Comparison of ENCODE assay signal across 8 cellular contexts in genomic region chr6:157980288-157981131, GRCh38. TPM values are rescaled to one million over a fixed set of nuclear protein-coding genes. Genes with fewer than 3 reads are reported as not detected.
A peak's percentile ranks its signal among the peaks of the same experiment; 100 is the strongest.
DNase-seq lines count a peak whose midpoint lies in the region; ATAC-seq and TF ChIP-seq lines count a peak whose summit lies in the region.

No MANE protein-coding gene starts in this region.

- no peak for TF ChIP-seq EP300 in transverse colon (IDR thresholded peaks at IDR 0.05; ENCODE audit: low read depth)

- TF ChIP-seq CTCF in left lung (IDR thresholded peaks at IDR 0.05) (no peak), transverse colon (IDR thresholded peaks at IDR 0.05) (no peak)

- peak overlapping the region; percentile 79 to 93 (median 88) for H3K4me3 Mint-ChIP-seq in CD4-positive, alpha-beta memory T cell
- H3K4me3 Mint-ChIP-seq in activated naive CD8-positive, alpha-beta T cell treated with anti-CD3 and anti-CD28 coated beads, Interleukin-2, amount 50 U/mL, for 24 hours, result peak overlapping the region; percentile 83

- peak overlapping the region; percentile 54 to 88 for H3K4me3 ChIP-seq in CD4-positive, alpha-beta memory T cell (ENCODE audit: low read length in 2 of 2)
- H3K4me3 ChIP-seq in left lung (peak overlapping the region in 1 of 2 donors; percentile 86), transverse colon (peak overlapping the region in 3 of 4 donors; percentile 64 to 94 (median 80))

- ATAC-seq in HG03025 (IDR thresholded peaks at IDR 0.05; ENCODE audit: low FRiP score, unreplicated experiment) (peak; percentile 29), left lung (peak; percentile 1), GM21526 (IDR thresholded peaks at IDR 0.05; ENCODE audit: low FRiP score, unreplicated experiment) (no peak)
- no peak for ATAC-seq in activated naive CD8-positive, alpha-beta T cell treated with anti-CD3 and anti-CD28 coated beads, Interleukin-2, amount 50 U/mL, for 24 hours

- TF ChIP-seq POLR2A in transverse colon (IDR thresholded peaks at IDR 0.05), result no peak

- CTCF ChIA-PET in CD4-positive, alpha-beta memory T cell (lab: Charles Lee; ENCODE audit: partially characterized antibody), result interaction anchor here (0.7 to 5.0 kb wide), 5 partner anchors 9 to 789 kb away, joined by 3 to 48 read pairs (median 5); no protein-coding TSS in a partner anchor

- peak in 3 of 5 donors; percentile 20 to 53 (median 30) for DNase-seq in CD4-positive, alpha-beta memory T cell
- DNase-seq in activated naive CD8-positive, alpha-beta T cell treated with anti-CD3 and anti-CD28 coated beads, Interleukin-2, amount 50 U/mL, for 24 hours, result peak; percentile 32
- DNase-seq in left lung (no peak), transverse colon (no peak), COLO829 (ENCODE audit: low spot score) (no peak), glomerular visceral epithelial cell (ENCODE audit: extremely low spot score) (no peak)

- no peaks in the 10 kb centered on the region for H3K36me3 ChIP-seq in CD4-positive, alpha-beta memory T cell (ENCODE audit: insufficient read depth, low read length)
- no peaks in the 10 kb centered on the region for H3K36me3 ChIP-seq in left lung
- H3K36me3 ChIP-seq in transverse colon, result no peaks in the 10 kb centered on the region

- peak overlapping the region; percentile 81 to 93 (median 88) for H3K27ac Mint-ChIP-seq in CD4-positive, alpha-beta memory T cell
- peak overlapping the region; percentile 39 for H3K27ac Mint-ChIP-seq in activated naive CD8-positive, alpha-beta T cell treated with anti-CD3 and anti-CD28 coated beads, Interleukin-2, amount 50 U/mL, for 24 hours

- peaks cover 24 to 53% (median 39%) of the 10 kb centered on the region in 4 donors for H3K4me1 Mint-ChIP-seq in CD4-positive, alpha-beta memory T cell
- peaks cover 43% of the 10 kb centered on the region for H3K4me1 Mint-ChIP-seq in activated naive CD8-positive, alpha-beta T cell treated with anti-CD3 and anti-CD28 coated beads, Interleukin-2, amount 50 U/mL, for 24 hours

- peaks cover 42% of the 10 kb centered on the region for H3K4me1 ChIP-seq in CD4-positive, alpha-beta memory T cell (ENCODE audit: insufficient read depth, low read length)
- H3K4me1 ChIP-seq in left lung (peaks cover 4 to 54% of the 10 kb centered on the region in 2 donors), transverse colon (peaks cover 10 to 43% (median 25%) of the 10 kb centered on the region in 4 donors)

- POLR2A ChIA-PET in CD4-positive, alpha-beta memory T cell (lab: Charles Lee; ENCODE audit: partially characterized antibody), result interaction anchor here (2.0 to 4.7 kb wide), 2 partner anchors 46 to 92 kb away, joined by 6 to 44 read pairs; no protein-coding TSS in a partner anchor

- intact Hi-C loops in CD4-positive, alpha-beta memory T cell (cut with micrococcal nuclease), result loop anchor here (1.0 to 5.0 kb wide), 6 partner anchors 28 to 598 kb away; partner anchors contain the start of genes GTF2H5, SERAC1 and ZDHHC14
- intact Hi-C loops in left lung (cut with DNase I), result no loop called here
- intact Hi-C loops in transverse colon (cut with DNase I; ENCODE audit: low total_unique reads), result loop anchor here (10.0 kb wide), 1 partner anchor 94 kb away; no protein-coding TSS in a partner anchor

- H3K27me3 Mint-ChIP-seq in CD4-positive, alpha-beta memory T cell, result no peaks in the 10 kb centered on the region
- peaks cover 9% of the 10 kb centered on the region for H3K27me3 Mint-ChIP-seq in activated naive CD8-positive, alpha-beta T cell treated with anti-CD3 and anti-CD28 coated beads, Interleukin-2, amount 50 U/mL, for 24 hours

- H3K27ac ChIP-seq in CD4-positive, alpha-beta memory T cell (ENCODE audit: low read depth, low read length), result peak overlapping the region; percentile 71
- H3K27ac ChIP-seq in left lung (peak overlapping the region in 1 of 2 donors; percentile 41), transverse colon (peak overlapping the region; percentile 85 to 94 (median 90))

- H3K27me3 ChIP-seq in CD4-positive, alpha-beta memory T cell (ENCODE audit: insufficient read depth, low read length), result no peaks in the 10 kb centered on the region
- H3K27me3 ChIP-seq in left lung, result peaks cover 0 to 12% of the 10 kb centered on the region in 2 donors
- H3K27me3 ChIP-seq in transverse colon, result no peaks in the 10 kb centered on the region

- no peaks in the 10 kb centered on the region for H3K9me3 ChIP-seq in CD4-positive, alpha-beta memory T cell (ENCODE audit: control insufficient read depth in 1 of 2, low read length in 2 of 2)
- H3K9me3 ChIP-seq in left lung (no peaks in the 10 kb centered on the region), transverse colon (no peaks in the 10 kb centered on the region)

- peaks cover 0 to 7% of the 10 kb centered on the region in 2 donors for H3K36me3 Mint-ChIP-seq in CD4-positive, alpha-beta memory T cell
- H3K36me3 Mint-ChIP-seq in activated naive CD8-positive, alpha-beta T cell treated with anti-CD3 and anti-CD28 coated beads, Interleukin-2, amount 50 U/mL, for 24 hours (ENCODE audit: low read depth), result peaks cover 5% of the 10 kb centered on the region

- 46% methylated on average over 19 of the region's 19 CpGs; no CpG with 5 or more reads in 1 of the 2 donors for WGBS in transverse colon (ENCODE audit: low coverage in 1 of 2), 2 donors

- in situ Hi-C loops in transverse colon (cut with MboI; ENCODE audit: low pct_ligation_motif_present in 1 of 4, low pct_unique_long_range_greater_than_20kb in 1 of 4, low sequenced_read_pairs in 3 of 4), result no loop called here

- H3K9me3 Mint-ChIP-seq in CD4-positive, alpha-beta memory T cell, result peaks cover 0 to 2% (median 0%) of the 10 kb centered on the region in 8 donors
- H3K9me3 Mint-ChIP-seq in activated naive CD8-positive, alpha-beta T cell treated with anti-CD3 and anti-CD28 coated beads, Interleukin-2, amount 50 U/mL, for 24 hours, result no peaks in the 10 kb centered on the region

RNA-seq across cellular contexts. Expression of gene SYNJ2, which starts 1.2 kb away (rescaled TPM):
- 10 to 100 TPM; 17.2 to 17.4 TPM for total RNA-seq in CD4-positive, alpha-beta memory T cell
- 10 to 100 TPM; 14.5 to 14.6 TPM for polyA plus RNA-seq in CD4-positive, alpha-beta memory T cell
- total RNA-seq in left lung (10 to 100 TPM in 1 of 2 donors, 1 to 10 TPM in 1; 8.7 to 12.2 TPM), transverse colon (10 to 100 TPM; 27.8 to 42.6 (median 31.8) TPM)

Comparison
In these comparisons a context has a peak if more than half of its experiments do, and no peak if none do; other contexts are left out.
1. DNase-seq: peak in CD4-positive, alpha-beta memory T cell (3 of 5) and activated naive CD8-positive, alpha-beta T cell treated with anti-CD3 and anti-CD28 coated beads, Interleukin-2, amount 50 U/mL, for 24 hours (single experiment); none in left lung (0 of 2), transverse colon (single experiment), COLO829 (single experiment) and glomerular visceral epithelial cell (single experiment).
2. ATAC-seq: peak in HG03025 (single experiment) and left lung (single experiment); none in activated naive CD8-positive, alpha-beta T cell treated with anti-CD3 and anti-CD28 coated beads, Interleukin-2, amount 50 U/mL, for 24 hours (single experiment) and GM21526 (single experiment).
3. intact Hi-C loops: an anchor here in CD4-positive, alpha-beta memory T cell (1.0 to 5.0 kb wide) and transverse colon (10.0 kb wide); none called in left lung.